Comparison of ENCODE assay signal across 8 cellular contexts in the genomic region with DNA sequence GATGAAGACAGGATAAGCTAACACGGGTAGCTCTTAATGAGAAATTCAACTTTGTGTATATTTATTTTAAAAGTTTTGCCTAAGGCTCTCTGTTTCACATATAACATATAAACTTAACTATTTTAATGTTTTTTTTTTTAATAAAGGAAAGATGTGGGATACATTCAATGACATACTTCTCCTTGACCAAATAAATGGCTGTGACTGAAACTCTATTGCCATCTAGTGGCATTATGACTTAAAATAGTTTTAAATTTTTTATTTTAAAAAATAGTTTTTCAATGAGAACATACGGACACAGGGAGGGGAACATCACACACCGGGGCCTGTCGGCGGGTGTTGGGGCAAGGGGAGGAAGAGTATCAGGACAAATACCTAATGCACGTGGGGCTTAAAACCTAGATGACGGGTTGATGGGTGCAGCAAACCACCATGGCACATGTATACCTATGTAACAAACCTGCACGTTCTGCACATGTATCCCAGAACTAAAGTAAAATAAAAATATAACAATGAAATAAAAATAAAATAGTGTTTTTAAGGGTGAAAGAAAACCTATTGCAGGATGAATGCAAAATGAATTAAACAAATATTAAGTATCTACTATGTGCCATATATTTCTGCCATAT.
DNase-seq lines count a peak whose midpoint lies in the region; ATAC-seq and TF ChIP-seq lines count a peak whose summit lies in the region.

No MANE protein-coding gene starts in this region.

- H3K36me3 ChIP-seq in BJ (ENCODE audit: control insufficient read depth, insufficient read depth, low read length) = no peaks in the 10 kb centered on the region

- H3K4me3 Mint-ChIP-seq in T-helper 17 cell = no peak overlapping the region

- CTCF ChIA-PET in BJ (lab: Yijun Ruan, JAX) = interaction anchor here (0.7 to 4.9 kb wide), 15 partner anchors 9 to 352 kb away, joined by 3 to 41 read pairs (median 4); a partner anchor contains a TSS

- H3K4me3 ChIP-seq in BJ (ENCODE audit: low read depth, low read length) = no peak overlapping the region

- H3K27ac Mint-ChIP-seq in T-helper 17 cell = no peak overlapping the region

- H3K4me1 Mint-ChIP-seq in T-helper 17 cell = peaks cover 2% of the 10 kb centered on the region

- peaks cover 3% of the 10 kb centered on the region for H3K36me3 Mint-ChIP-seq in T-helper 17 cell (ENCODE audit: low read depth)

- no peaks in the 10 kb centered on the region for H3K27me3 ChIP-seq in BJ (ENCODE audit: control insufficient read depth, insufficient read depth, low read length)

- DNase-seq in BJ (ENCODE audit: low read depth) (peak; percentile 24), HT-29 (ENCODE audit: low spot score) (peak; percentile 43), RPMI8226 (peak; percentile 49), fibroblast of the conjunctiva (ENCODE audit: low read depth) (peak; percentile 40), superior temporal gyrus (ENCODE audit: extremely low spot score) (peak; percentile 47), T-helper 17 cell (no peak), mucosa of gallbladder (ENCODE audit: low spot score) (no peak), GF-D8 (lab: John Stamatoyannopoulos, UW) (no peak)

- POLR2A ChIA-PET in BJ (lab: Charles Lee) = no interaction called here

- ATAC-seq in T-helper 17 cell = no peak

- peak; percentile 38 for TF ChIP-seq CTCF in BJ (IDR thresholded peaks at IDR 0.05; ENCODE audit: insufficient read depth, low read depth, low read length)

- no peaks in the 10 kb centered on the region for H3K27me3 Mint-ChIP-seq in T-helper 17 cell

- H3K9me3 ChIP-seq in T-helper 17 cell (ENCODE audit: control insufficient read depth, low read length, poor library complexity, severe bottlenecking) = no peaks in the 10 kb centered on the region

Comparison
In these comparisons a context has a peak if more than half of its experiments do, and no peak if none do; other contexts are left out.
1. DNase-seq: peak in BJ (single experiment), HT-29 (single experiment), RPMI8226 (single experiment), fibroblast of the conjunctiva (single experiment) and superior temporal gyrus (single experiment); none in T-helper 17 cell (0 of 3), mucosa of gallbladder (single experiment) and GF-D8 (single experiment).